8 cellular contexts compared by ENCODE assay signal in the genomic region with DNA sequence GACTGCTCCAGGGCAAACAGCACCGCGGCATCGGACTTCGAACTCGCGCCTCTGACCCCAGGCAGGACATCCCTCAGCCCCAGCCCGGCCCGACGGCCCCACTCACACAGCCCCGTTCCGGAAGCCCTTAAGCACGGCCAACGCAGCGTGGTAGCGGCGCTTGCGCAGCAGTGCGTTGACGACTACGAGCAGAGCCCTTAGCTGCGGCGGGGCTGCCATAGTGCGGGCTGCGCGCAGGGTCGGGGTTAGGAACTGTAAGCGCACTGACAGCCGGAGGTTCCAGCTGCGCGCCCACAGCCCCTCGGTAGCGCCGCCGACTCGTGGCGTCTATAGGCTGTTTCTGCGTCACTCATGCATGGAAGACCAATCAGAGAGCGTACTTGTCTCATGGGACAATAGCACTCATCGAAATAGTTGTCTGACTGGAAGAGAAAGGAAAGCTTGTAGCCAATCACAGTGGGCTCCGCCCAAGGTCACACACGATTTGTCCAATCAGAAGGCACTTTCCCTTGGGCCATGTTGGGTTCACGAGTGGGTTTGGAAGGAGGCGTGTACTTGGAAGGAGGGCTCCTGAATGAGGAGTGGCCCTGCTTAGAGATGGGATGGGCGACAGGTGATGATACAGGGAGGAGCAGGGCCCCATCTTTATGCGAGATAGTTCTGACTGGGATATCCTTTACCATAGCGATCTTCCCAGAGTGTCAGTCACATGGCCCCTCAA. TPM values are rescaled to one million over a fixed set of nuclear protein-coding genes. Genes with fewer than 3 reads are reported as not detected.
DNase-seq lines count a peak whose midpoint lies in the region; ATAC-seq and TF ChIP-seq lines count a peak whose summit lies in the region.

A gene with protein sequence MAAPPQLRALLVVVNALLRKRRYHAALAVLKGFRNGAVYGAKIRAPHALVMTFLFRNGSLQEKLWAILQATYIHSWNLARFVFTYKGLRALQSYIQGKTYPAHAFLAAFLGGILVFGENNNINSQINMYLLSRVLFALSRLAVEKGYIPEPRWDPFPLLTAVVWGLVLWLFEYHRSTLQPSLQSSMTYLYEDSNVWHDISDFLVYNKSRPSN (minus strand): TSS at position 322 of the 721 bp plus-strand sequence. CDS start 103 bp downstream, at position 219.

- 7 to 35% methylated on average over 4 to 21 of the region's 46 CpGs for WGBS in esophagus squamous epithelium, 2 donors

- ATAC-seq in GM21576 (IDR thresholded peaks at IDR 0.05; ENCODE audit: unreplicated experiment) = peak; percentile 92
- ATAC-seq in activated T-cell treated with anti-CD3 and anti-CD28 coated beads, Interleukin-2, amount 50 U/mL, for 72 hours (replicated peaks in 1 of 2) = peak; percentile 97 to 98

- DNase-seq in DMS114 treated with DMSO at 0.1 percent for 48 hours (lab: John Stamatoyannopoulos, UW; ENCODE audit: unreplicated experiment) (peak; percentile 96), esophagus squamous epithelium (lab: John Stamatoyannopoulos, UW) (peak; percentile 69)
- DNase-seq in activated T-cell treated with anti-CD3 and anti-CD28 coated beads, Interleukin-2, amount 50 U/mL, for 72 hours = peak; percentile 87 to 90
- DNase-seq in stimulated activated CD8-positive, alpha-beta memory T cell treated with anti-CD3 and anti-CD28 coated beads, Interleukin-7, amount 100 ng/mL, for 4 hours (ENCODE audit: low read depth in 2 of 2) = peak; percentile 78 to 87

- H3K9me3 Mint-ChIP-seq in IgD-negative memory B cell = peaks cover 0 to 2% (median 1%) of the 10 kb centered on the region in 3 donors
- H3K9me3 Mint-ChIP-seq in activated T-cell treated with anti-CD3 and anti-CD28 coated beads, Interleukin-2, amount 50 U/mL, for 72 hours = peaks cover 2 to 3% of the 10 kb centered on the region in 2 donors

- peaks cover 8 to 11% (median 9%) of the 10 kb centered on the region in 3 donors for H3K4me1 Mint-ChIP-seq in IgD-negative memory B cell
- peaks cover 27% of the 10 kb centered on the region for H3K4me1 Mint-ChIP-seq in activated T-cell treated with anti-CD3 and anti-CD28 coated beads, Interleukin-2, amount 50 U/mL, for 72 hours (ENCODE audit: low read depth)

- no peaks in the 10 kb centered on the region for H3K9me3 ChIP-seq in esophagus squamous epithelium
- H3K9me3 ChIP-seq in muscle layer of duodenum (ENCODE audit: control insufficient read depth in 1 of 2, low read length in 2 of 2) = no peaks in the 10 kb centered on the region

- H3K4me1 ChIP-seq in esophagus squamous epithelium (peaks cover 8 to 39% (median 15%) of the 10 kb centered on the region in 3 donors), muscle layer of duodenum (ENCODE audit: control insufficient read depth in 1 of 2, insufficient read depth in 2 of 2, low read length in 2 of 2) (peaks cover 7 to 8% of the 10 kb centered on the region in 2 donors)

- H3K27me3 ChIP-seq in esophagus squamous epithelium (no peaks in the 10 kb centered on the region), muscle layer of duodenum (ENCODE audit: low read depth, low read length) (no peaks in the 10 kb centered on the region)

- intact Hi-C loops in esophagus squamous epithelium (cut with DNase I) = no loop called here

- H3K27ac Mint-ChIP-seq in IgD-negative memory B cell = peak within 1 kb of the TSS; percentile 58 to 99 (median 85)
- H3K27ac Mint-ChIP-seq in activated T-cell treated with anti-CD3 and anti-CD28 coated beads, Interleukin-2, amount 50 U/mL, for 72 hours = peak within 1 kb of the TSS; percentile 73

- peaks cover 0 to 4% (median 0%) of the 10 kb centered on the region in 3 donors for H3K36me3 ChIP-seq in esophagus squamous epithelium
- no peaks in the 10 kb centered on the region for H3K36me3 ChIP-seq in muscle layer of duodenum (ENCODE audit: control insufficient read depth in 1 of 2, insufficient read depth in 2 of 2, low read length in 2 of 2)

- H3K36me3 Mint-ChIP-seq in IgD-negative memory B cell = peaks cover 5% of the 10 kb centered on the region
- H3K36me3 Mint-ChIP-seq in activated T-cell treated with anti-CD3 and anti-CD28 coated beads, Interleukin-2, amount 50 U/mL, for 72 hours (ENCODE audit: insufficient read depth in 2 of 2) = peaks cover 0 to 4% of the 10 kb centered on the region in 2 donors

- TF ChIP-seq CTCF in esophagus squamous epithelium (IDR thresholded peaks at IDR 0.05) = peak in 1 of 6 experiments; percentile 9

- H3K4me3 Mint-ChIP-seq in IgD-negative memory B cell = peak within 1 kb of the TSS; percentile 70 to 99 (median 96)
- H3K4me3 Mint-ChIP-seq in activated T-cell treated with anti-CD3 and anti-CD28 coated beads, Interleukin-2, amount 50 U/mL, for 72 hours = peak within 1 kb of the TSS; percentile 87 to 94

- H3K4me3 ChIP-seq in esophagus squamous epithelium (peak within 1 kb of the TSS; percentile 66 to 98 (median 82)), muscle layer of duodenum (ENCODE audit: low read depth in 1 of 2, low read length in 2 of 2) (peak within 1 kb of the TSS; percentile 89 to 91)

- TF ChIP-seq POLR2A in esophagus squamous epithelium (IDR thresholded peaks at IDR 0.05) = peak in 1 of 4 donors; percentile 28

- no peaks in the 10 kb centered on the region for H3K27me3 Mint-ChIP-seq in IgD-negative memory B cell
- no peaks in the 10 kb centered on the region for H3K27me3 Mint-ChIP-seq in activated T-cell treated with anti-CD3 and anti-CD28 coated beads, Interleukin-2, amount 50 U/mL, for 72 hours (ENCODE audit: low read depth)

- H3K27ac ChIP-seq in esophagus squamous epithelium (peak within 1 kb of the TSS; percentile 55 to 89 (median 86)), muscle layer of duodenum (ENCODE audit: low read length) (peak within 1 kb of the TSS; percentile 54)

TF ChIP-seq in PFSK-1, 5 proteins besides CTCF, POLR2A, EP300 and RAD21:
- TF ChIP-seq SIN3A (IDR thresholded peaks at IDR 0.05; ENCODE audit: borderline replicate concordance, insufficient read depth, low read length) (peak; percentile 71; the same call in 1 of the 2 replicates), POLR2AphosphoS5 (IDR thresholded peaks at IDR 0.05; ENCODE audit: low read depth, low read length) (peak; percentile 51), FOXP2 (optimal IDR thresholded peaks at IDR 0.05; ENCODE audit: borderline replicate concordance, extremely low read depth, extremely low read length, insufficient read depth) (peak; percentile 43), TAF1 (IDR thresholded peaks at IDR 0.05; ENCODE audit: borderline replicate concordance, insufficient read depth, low read length) (no peak)
- TF ChIP-seq, protein P1, sequence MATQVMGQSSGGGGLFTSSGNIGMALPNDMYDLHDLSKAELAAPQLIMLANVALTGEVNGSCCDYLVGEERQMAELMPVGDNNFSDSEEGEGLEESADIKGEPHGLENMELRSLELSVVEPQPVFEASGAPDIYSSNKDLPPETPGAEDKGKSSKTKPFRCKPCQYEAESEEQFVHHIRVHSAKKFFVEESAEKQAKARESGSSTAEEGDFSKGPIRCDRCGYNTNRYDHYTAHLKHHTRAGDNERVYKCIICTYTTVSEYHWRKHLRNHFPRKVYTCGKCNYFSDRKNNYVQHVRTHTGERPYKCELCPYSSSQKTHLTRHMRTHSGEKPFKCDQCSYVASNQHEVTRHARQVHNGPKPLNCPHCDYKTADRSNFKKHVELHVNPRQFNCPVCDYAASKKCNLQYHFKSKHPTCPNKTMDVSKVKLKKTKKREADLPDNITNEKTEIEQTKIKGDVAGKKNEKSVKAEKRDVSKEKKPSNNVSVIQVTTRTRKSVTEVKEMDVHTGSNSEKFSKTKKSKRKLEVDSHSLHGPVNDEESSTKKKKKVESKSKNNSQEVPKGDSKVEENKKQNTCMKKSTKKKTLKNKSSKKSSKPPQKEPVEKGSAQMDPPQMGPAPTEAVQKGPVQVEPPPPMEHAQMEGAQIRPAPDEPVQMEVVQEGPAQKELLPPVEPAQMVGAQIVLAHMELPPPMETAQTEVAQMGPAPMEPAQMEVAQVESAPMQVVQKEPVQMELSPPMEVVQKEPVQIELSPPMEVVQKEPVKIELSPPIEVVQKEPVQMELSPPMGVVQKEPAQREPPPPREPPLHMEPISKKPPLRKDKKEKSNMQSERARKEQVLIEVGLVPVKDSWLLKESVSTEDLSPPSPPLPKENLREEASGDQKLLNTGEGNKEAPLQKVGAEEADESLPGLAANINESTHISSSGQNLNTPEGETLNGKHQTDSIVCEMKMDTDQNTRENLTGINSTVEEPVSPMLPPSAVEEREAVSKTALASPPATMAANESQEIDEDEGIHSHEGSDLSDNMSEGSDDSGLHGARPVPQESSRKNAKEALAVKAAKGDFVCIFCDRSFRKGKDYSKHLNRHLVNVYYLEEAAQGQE (IDR thresholded peaks at IDR 0.05; ENCODE audit: insufficient read depth in 1 of 2, low read depth in 2 of 2, low read length in 2 of 2) = no peak

RNA-seq across cellular contexts. Expression of the gene that starts here (rescaled TPM):
- 16.2 TPM for polyA plus RNA-seq in IgD-negative memory B cell
- polyA plus RNA-seq in PFSK-1 (2012; ENCODE audit: insufficient read length, low read depth) = 6.9 TPM
- 10 to 100 TPM; 12.8 to 16.9 TPM for total RNA-seq in activated T-cell treated with anti-CD3 and anti-CD28 coated beads, Interleukin-2, amount 50 U/mL, for 72 hours
- total RNA-seq in esophagus squamous epithelium = 10 to 100 TPM in 2 of 4 donors, 1 to 10 TPM in 2; 3.4 to 11.7 (median 7.6) TPM

Comparison
In these comparisons a context has a peak if more than half of its experiments do, and no peak if none do; other contexts are left out.
1. Peak in every context shown above with its lines: DNase-seq, ATAC-seq, H3K4me3 ChIP-seq and H3K27ac ChIP-seq.